In genomic region chr9:136946893-136947891, GRCh38 we compare ENCODE assay signal across 2 cellular contexts.
TF ChIP-seq lines count a peak whose summit lies in the region.

No MANE protein-coding gene starts in this region.

TF ChIP-seq in HCT116, 20 proteins besides CTCF, POLR2A, EP300 and RAD21:
- TF ChIP-seq FOSL1 (IDR thresholded peaks at IDR 0.05; ENCODE audit: low read depth): no peak
- no peak for TF ChIP-seq YY1 (IDR thresholded peaks at IDR 0.05; ENCODE audit: extremely low read depth, insufficient replicate concordance, low read depth, low read length)
- no peak for TF ChIP-seq CBX3 (IDR thresholded peaks at IDR 0.05; ENCODE audit: low read depth)
- no peak for TF ChIP-seq ZBTB33 (IDR thresholded peaks at IDR 0.05; ENCODE audit: extremely low read depth, insufficient replicate concordance, low read length)
- no peak for TF ChIP-seq CEBPB (IDR thresholded peaks at IDR 0.05; ENCODE audit: low read depth)
- no peak for TF ChIP-seq SRF (IDR thresholded peaks at IDR 0.05; ENCODE audit: low read depth)
- TF ChIP-seq EGR1 (IDR thresholded peaks at IDR 0.05; ENCODE audit: low read depth): no peak
- no peak for TF ChIP-seq MAX (IDR thresholded peaks at IDR 0.05)
- TF ChIP-seq EZH2phosphoT487 (IDR thresholded peaks at IDR 0.05; ENCODE audit: borderline replicate concordance): no peak
- TF ChIP-seq TCF7L2 (IDR thresholded peaks at IDR 0.05; ENCODE audit: borderline replicate concordance, extremely low read depth, insufficient read depth, insufficient read length): no peak
- TF ChIP-seq EZH2 (IDR thresholded peaks at IDR 0.05): no peak
- no peak for TF ChIP-seq SP1 (IDR thresholded peaks at IDR 0.05; ENCODE audit: low read depth)
- TF ChIP-seq ELF1 (IDR thresholded peaks at IDR 0.05; ENCODE audit: borderline replicate concordance, low read depth): no peak
- TF ChIP-seq JUND (IDR thresholded peaks at IDR 0.05): no peak
- TF ChIP-seq ZNF274 (IDR thresholded peaks at IDR 0.05; ENCODE audit: low read depth, low read length): no peak
- TF ChIP-seq ATF3 (IDR thresholded peaks at IDR 0.05): no peak
- TF ChIP-seq POLR2AphosphoS5 (IDR thresholded peaks at IDR 0.05; ENCODE audit: low read depth, low read length): no peak
- no peak for TF ChIP-seq ZFX (IDR thresholded peaks at IDR 0.05)

TF ChIP-seq in HepG2, 621 proteins besides CTCF, POLR2A, EP300 and RAD21 (continues in another document):
- TF ChIP-seq ZNF281 (CRISPR knock-in tag; IDR thresholded peaks at IDR 0.05; ENCODE audit: borderline replicate concordance): no peak
- peak; percentile 43 for TF ChIP-seq IKZF4 (CRISPR knock-in tag; IDR thresholded peaks at IDR 0.05; ENCODE audit: borderline replicate concordance, low read depth, not compliant biosample characterization)
- no peak for TF ChIP-seq SMYD3 (CRISPR knock-in tag; IDR thresholded peaks at IDR 0.05)
- no peak for TF ChIP-seq ZNF446 (CRISPR knock-in tag; IDR thresholded peaks at IDR 0.05)
- no peak for TF ChIP-seq PRPF4 (IDR thresholded peaks at IDR 0.05; ENCODE audit: low read depth, low read length, poor library complexity, severe bottlenecking)
- peak; percentile 20 for TF ChIP-seq ZNF18 (CRISPR knock-in tag; IDR thresholded peaks at IDR 0.05; ENCODE audit: insufficient replicate concordance)
- TF ChIP-seq ZFP36 (IDR thresholded peaks at IDR 0.05; ENCODE audit: borderline replicate concordance, low read depth, low read length, partially characterized antibody): no peak
- no peak for TF ChIP-seq AFF4 (CRISPR knock-in tag; IDR thresholded peaks at IDR 0.05)
- TF ChIP-seq IKZF5 (CRISPR knock-in tag; IDR thresholded peaks at IDR 0.05): no peak
- TF ChIP-seq ZKSCAN1 (IDR thresholded peaks at IDR 0.05; ENCODE audit: low read length): peak; percentile 67
- no peak for TF ChIP-seq CSRNP1 (CRISPR knock-in tag; IDR thresholded peaks at IDR 0.05)
- TF ChIP-seq DZIP1 (CRISPR knock-in tag; IDR thresholded peaks at IDR 0.05): no peak
- TF ChIP-seq STAG1 (CRISPR knock-in tag; IDR thresholded peaks at IDR 0.05): no peak
- TF ChIP-seq ZGPAT (CRISPR knock-in tag; IDR thresholded peaks at IDR 0.05): no peak
- no peak for TF ChIP-seq HDAC6 (IDR thresholded peaks at IDR 0.05; ENCODE audit: low read depth, low read length)
- 0 out of 2 replicates have a peak, but pooled peaks have one; percentile 46 for TF ChIP-seq ZNF776 (CRISPR knock-in tag; IDR thresholded peaks at IDR 0.05)
- no peak for TF ChIP-seq TFAP4 (IDR thresholded peaks at IDR 0.05; ENCODE audit: borderline replicate concordance, low read depth)
- no peak for TF ChIP-seq PBX2 (CRISPR knock-in tag; IDR thresholded peaks at IDR 0.05)
- no peak for TF ChIP-seq MLX (CRISPR knock-in tag; IDR thresholded peaks at IDR 0.05)
- no peak for TF ChIP-seq NCOA2 (CRISPR knock-in tag; IDR thresholded peaks at IDR 0.05)
- TF ChIP-seq GLI4 (CRISPR knock-in tag; IDR thresholded peaks at IDR 0.05; ENCODE audit: borderline replicate concordance): no peak
- no peak for TF ChIP-seq CREB3 (CRISPR knock-in tag; IDR thresholded peaks at IDR 0.05)
- no peak for TF ChIP-seq ZNF746 (CRISPR knock-in tag; IDR thresholded peaks at IDR 0.05)
- no peak for TF ChIP-seq ZNF775 (CRISPR knock-in tag; IDR thresholded peaks at IDR 0.05; ENCODE audit: borderline replicate concordance)
